Comparison of ENCODE assay signal across 8 cellular contexts in genomic region chr2:26847663-26848335, GRCh38.
DNase-seq lines count a peak whose midpoint lies in the region; ATAC-seq and TF ChIP-seq lines count a peak whose summit lies in the region.

TSS of gene DPYSL5 (plus strand) at chr2:26848132. CDS start at chr2:26898500, 50,368 bp downstream.

- CTCF ChIA-PET in GM10248 (lab: Yijun Ruan, JAX) (interaction anchor here (0.9 to 6.5 kb wide), 7 partner anchors 17 to 432 kb away, joined by 3 to 103 read pairs (median 16); no protein-coding TSS in a partner anchor), RWPE1 (lab: Yijun Ruan, JAX) (interaction anchor here (1.1 kb wide), 1 partner anchor 432 kb away, joined by 3 read pairs; no protein-coding TSS in a partner anchor)

- H3K36me3 Mint-ChIP-seq in stimulated activated naive B cell treated with anti-CD40 and anti-IgM and Interleukin-4, amounts not matched to agents 10 μg/mL and 1 μg/mL and 100 μg/mL, for 72 hours: no peaks in the 10 kb centered on the region

- peak within 1 kb of the TSS; percentile 51 for H3K27ac Mint-ChIP-seq in stimulated activated naive B cell treated with anti-CD40 and anti-IgM and Interleukin-4, amounts not matched to agents 10 μg/mL and 1 μg/mL and 100 μg/mL, for 72 hours

- H3K36me3 ChIP-seq in iPS-18a (ENCODE audit: control insufficient read depth, low read depth, low read length): no peaks in the 10 kb centered on the region

- H3K9me3 Mint-ChIP-seq in stimulated activated naive B cell treated with anti-CD40 and anti-IgM and Interleukin-4, amounts not matched to agents 10 μg/mL and 1 μg/mL and 100 μg/mL, for 72 hours: no peaks in the 10 kb centered on the region

- H3K27me3 Mint-ChIP-seq in stimulated activated naive B cell treated with anti-CD40 and anti-IgM and Interleukin-4, amounts not matched to agents 10 μg/mL and 1 μg/mL and 100 μg/mL, for 72 hours: peaks cover 45 to 77% of the 10 kb centered on the region in 2 donors

- H3K27ac ChIP-seq in iPS-18a (ENCODE audit: low read length): no peak within 1 kb of the TSS
- no peak within 1 kb of the TSS for H3K27ac ChIP-seq in RWPE1

- DNase-seq in GM10248 (ENCODE audit: extremely low spot score) (peak; percentile 32), NCI-H1930 (lab: John Stamatoyannopoulos, UW) (peak; percentile 92 to 94), RWPE1 (ENCODE audit: low spot score) (no peak)
- DNase-seq in activated T-cell treated with anti-CD3 and anti-CD28 coated beads, Interleukin-2, amount 50 U/mL, for 48 hours: peak; percentile 23 to 44
- DNase-seq in stimulated activated naive B cell treated with anti-CD40 and anti-IgM and Interleukin-4, amounts not matched to agents 10 μg/mL and 1 μg/mL and 100 μg/mL, for 72 hours: no peak

- H3K4me3 ChIP-seq in iPS-18a (ENCODE audit: low read length): peak within 1 kb of the TSS; percentile 69

- no peak for TF ChIP-seq CTCF in GM10248 (IDR thresholded peaks at IDR 0.05; ENCODE audit: control extremely low read depth, extremely low read depth, low read depth, missing control alignments)
- TF ChIP-seq CTCF in RWPE1 (conservative IDR thresholded peaks at IDR 0.05; ENCODE audit: low read depth): no peak

- H3K4me3 Mint-ChIP-seq in stimulated activated naive B cell treated with anti-CD40 and anti-IgM and Interleukin-4, amounts not matched to agents 10 μg/mL and 1 μg/mL and 100 μg/mL, for 72 hours: peak within 1 kb of the TSS; percentile 71 to 76

- no peaks in the 10 kb centered on the region for H3K9me3 ChIP-seq in iPS-18a (ENCODE audit: control insufficient read depth, low read depth, low read length)

- peaks cover 6% of the 10 kb centered on the region for H3K4me1 ChIP-seq in iPS-18a (ENCODE audit: control insufficient read depth, low read depth, low read length)

- peaks cover 6 to 22% of the 10 kb centered on the region in 2 donors for H3K4me1 Mint-ChIP-seq in stimulated activated naive B cell treated with anti-CD40 and anti-IgM and Interleukin-4, amounts not matched to agents 10 μg/mL and 1 μg/mL and 100 μg/mL, for 72 hours

- POLR2A ChIA-PET in GM10248 (lab: Yijun Ruan, JAX) (no interaction called here), RWPE1 (lab: Yijun Ruan, JAX; ENCODE audit: low non-redundant PET) (no interaction called here)

- peak within 1 kb of the TSS; percentile 57 for H3K9ac ChIP-seq in iPS-18a (ENCODE audit: low read length)

- H3K27me3 ChIP-seq in iPS-18a (ENCODE audit: control insufficient read depth, insufficient read depth, low read length): peaks cover 78% of the 10 kb centered on the region

- peak in 1 of 2 donors; percentile 16 for ATAC-seq in stimulated activated naive B cell treated with anti-CD40 and anti-IgM and Interleukin-4, amounts not matched to agents 10 μg/mL and 1 μg/mL and 100 μg/mL, for 72 hours (replicated peaks)
- ATAC-seq in GM21367 (IDR thresholded peaks at IDR 0.05; ENCODE audit: unreplicated experiment) (no peak), GM19351 (IDR thresholded peaks at IDR 0.05; ENCODE audit: unreplicated experiment) (no peak)

Comparison
In these comparisons a context has a peak if more than half of its experiments do, and no peak if none do; other contexts are left out.
1. DNase-seq: peak in GM10248 (single experiment), NCI-H1930 (2 of 2) and activated T-cell treated with anti-CD3 and anti-CD28 coated beads, Interleukin-2, amount 50 U/mL, for 48 hours (2 of 2); none in stimulated activated naive B cell treated with anti-CD40 and anti-IgM and Interleukin-4, amounts not matched to agents 10 μg/mL and 1 μg/mL and 100 μg/mL, for 72 hours (single experiment) and RWPE1 (single experiment).